Comparison of ENCODE assay signal across 1 cellular context in the genomic region with DNA sequence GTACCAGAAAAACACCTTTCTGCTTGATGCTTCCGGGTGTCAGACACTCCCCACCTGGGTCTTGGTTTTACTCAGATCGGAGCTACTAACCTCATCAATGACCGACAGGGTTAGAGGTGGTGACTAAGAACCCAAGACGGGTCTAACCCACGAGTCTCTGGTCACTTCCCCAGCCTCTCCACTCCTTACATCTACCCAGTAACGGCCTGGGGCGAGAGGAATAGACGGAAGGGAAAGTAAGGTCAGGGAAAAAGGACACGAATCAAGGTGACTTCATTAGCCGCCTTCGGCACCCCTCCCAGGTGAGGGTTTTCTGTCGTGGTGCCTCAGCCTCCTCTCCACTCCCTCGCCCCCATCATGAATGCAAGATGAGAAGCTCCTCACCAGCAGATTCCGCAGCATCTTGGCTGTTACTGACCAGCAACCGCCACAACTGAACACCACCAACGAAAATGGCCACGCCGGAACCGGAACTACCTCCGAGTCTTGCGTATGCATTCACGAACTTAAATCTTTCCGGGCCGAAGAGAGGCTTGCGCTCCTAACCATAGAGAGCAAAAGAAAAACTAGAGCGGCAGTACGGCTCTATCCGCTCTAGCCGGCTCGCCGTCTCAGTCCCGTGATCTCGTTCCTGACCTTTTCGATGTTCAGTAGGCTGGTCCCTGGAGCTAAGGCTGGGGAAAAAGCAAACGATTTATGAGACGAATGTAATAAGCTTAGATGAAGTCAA.
A peak's percentile ranks its signal among the peaks of the same experiment; 100 is the strongest.
TF ChIP-seq lines count a peak whose summit lies in the region.

A gene with protein sequence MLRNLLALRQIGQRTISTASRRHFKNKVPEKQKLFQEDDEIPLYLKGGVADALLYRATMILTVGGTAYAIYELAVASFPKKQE (minus strand): TSS at position 469 of the 730 bp plus-strand sequence. CDS start 67 bp downstream, at position 402.

TF ChIP-seq in HepG2, 621 proteins besides CTCF, POLR2A, EP300 and RAD21 (continued from another document and continues in another):
- TF ChIP-seq IRF2 (CRISPR knock-in tag; IDR thresholded peaks at IDR 0.05) (peak; percentile 96), ZNF878 (CRISPR knock-in tag; IDR thresholded peaks at IDR 0.05) (peak; percentile 80; the same call in 1 of the 2 replicates), SMAD9 (CRISPR knock-in tag; IDR thresholded peaks at IDR 0.05) (no peak), SIX4 (CRISPR knock-in tag; IDR thresholded peaks at IDR 0.05) (no peak), RBM39 (IDR thresholded peaks at IDR 0.05; ENCODE audit: low read depth, low read length, poor library complexity, severe bottlenecking) (peak; percentile 26), FOXP1 (IDR thresholded peaks at IDR 0.05) (no peak), FOXP1 (CRISPR knock-in tag; IDR thresholded peaks at IDR 0.05) (no peak), ZNF577 (CRISPR knock-in tag; IDR thresholded peaks at IDR 0.05; ENCODE audit: borderline replicate concordance, low read depth) (no peak), TCF12 (IDR thresholded peaks at IDR 0.05) (no peak), TCF12 (CRISPR knock-in tag; IDR thresholded peaks at IDR 0.05) (no peak), CREB1 (IDR thresholded peaks at IDR 0.05) (0 out of 2 replicates have a peak, but pooled peaks have one; percentile 26), CREB1 (CRISPR knock-in tag; IDR thresholded peaks at IDR 0.05) (peak; percentile 93), RARA (CRISPR knock-in tag; IDR thresholded peaks at IDR 0.05) (peak; percentile 59), REXO4 (CRISPR knock-in tag; IDR thresholded peaks at IDR 0.05; ENCODE audit: borderline replicate concordance) (no peak), ZSCAN25 (CRISPR knock-in tag; IDR thresholded peaks at IDR 0.05) (no peak; the same call in 1 of the 2 replicates), ZNF121 (CRISPR knock-in tag; IDR thresholded peaks at IDR 0.05) (no peak), ARNTL (CRISPR knock-in tag; IDR thresholded peaks at IDR 0.05) (no peak), KAT7 (CRISPR knock-in tag; IDR thresholded peaks at IDR 0.05; ENCODE audit: borderline replicate concordance) (peak; percentile 82), ZFP90 (CRISPR knock-in tag; IDR thresholded peaks at IDR 0.05; ENCODE audit: borderline replicate concordance) (no peak), U2AF2 (IDR thresholded peaks at IDR 0.05; ENCODE audit: low read depth, low read length) (no peak), EZH2 (conservative IDR thresholded peaks at IDR 0.05; ENCODE audit: low read depth, low read length) (no peak), SMARCC2 (IDR thresholded peaks at IDR 0.05) (no peak), ZNF724P (CRISPR knock-in tag; IDR thresholded peaks at IDR 0.05; ENCODE audit: borderline replicate concordance) (no peak), SIN3A (IDR thresholded peaks at IDR 0.05; ENCODE audit: borderline replicate concordance, low read depth, low read length) (peak; percentile 47; the same call in 1 of the 2 replicates), GATA4 (IDR thresholded peaks at IDR 0.05; ENCODE audit: borderline replicate concordance, low read depth) (peak; percentile 41; the same call in 1 of the 2 replicates)
- TF ChIP-seq, protein P1, sequence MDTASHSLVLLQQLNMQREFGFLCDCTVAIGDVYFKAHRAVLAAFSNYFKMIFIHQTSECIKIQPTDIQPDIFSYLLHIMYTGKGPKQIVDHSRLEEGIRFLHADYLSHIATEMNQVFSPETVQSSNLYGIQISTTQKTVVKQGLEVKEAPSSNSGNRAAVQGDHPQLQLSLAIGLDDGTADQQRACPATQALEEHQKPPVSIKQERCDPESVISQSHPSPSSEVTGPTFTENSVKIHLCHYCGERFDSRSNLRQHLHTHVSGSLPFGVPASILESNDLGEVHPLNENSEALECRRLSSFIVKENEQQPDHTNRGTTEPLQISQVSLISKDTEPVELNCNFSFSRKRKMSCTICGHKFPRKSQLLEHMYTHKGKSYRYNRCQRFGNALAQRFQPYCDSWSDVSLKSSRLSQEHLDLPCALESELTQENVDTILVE (CRISPR knock-in tag; IDR thresholded peaks at IDR 0.05): peak; percentile 89
- TF ChIP-seq, protein P2, sequence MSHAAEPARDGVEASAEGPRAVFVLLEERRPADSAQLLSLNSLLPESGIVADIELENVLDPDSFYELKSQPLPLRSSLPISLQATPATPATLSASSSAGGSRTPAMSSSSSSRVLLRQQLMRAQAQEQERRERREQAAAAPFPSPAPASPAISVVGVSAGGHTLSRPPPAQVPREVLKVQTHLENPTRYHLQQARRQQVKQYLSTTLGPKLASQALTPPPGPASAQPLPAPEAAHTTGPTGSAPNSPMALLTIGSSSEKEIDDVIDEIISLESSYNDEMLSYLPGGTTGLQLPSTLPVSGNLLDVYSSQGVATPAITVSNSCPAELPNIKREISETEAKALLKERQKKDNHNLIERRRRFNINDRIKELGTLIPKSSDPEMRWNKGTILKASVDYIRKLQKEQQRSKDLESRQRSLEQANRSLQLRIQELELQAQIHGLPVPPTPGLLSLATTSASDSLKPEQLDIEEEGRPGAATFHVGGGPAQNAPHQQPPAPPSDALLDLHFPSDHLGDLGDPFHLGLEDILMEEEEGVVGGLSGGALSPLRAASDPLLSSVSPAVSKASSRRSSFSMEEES (CRISPR knock-in tag; IDR thresholded peaks at IDR 0.05): peak; percentile 99
- TF ChIP-seq, protein P3, sequence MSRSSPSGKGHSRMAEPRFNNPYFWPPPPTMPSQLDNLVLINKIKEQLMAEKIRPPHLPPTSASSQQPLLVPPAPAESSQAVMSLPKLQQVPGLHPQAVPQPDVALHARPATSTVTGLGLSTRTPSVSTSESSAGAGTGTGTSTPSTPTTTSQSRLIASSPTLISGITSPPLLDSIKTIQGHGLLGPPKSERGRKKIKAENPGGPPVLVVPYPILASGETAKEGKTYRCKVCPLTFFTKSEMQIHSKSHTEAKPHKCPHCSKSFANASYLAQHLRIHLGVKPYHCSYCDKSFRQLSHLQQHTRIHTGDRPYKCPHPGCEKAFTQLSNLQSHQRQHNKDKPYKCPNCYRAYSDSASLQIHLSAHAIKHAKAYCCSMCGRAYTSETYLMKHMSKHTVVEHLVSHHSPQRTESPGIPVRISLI (CRISPR knock-in tag; IDR thresholded peaks at IDR 0.05; ENCODE audit: borderline replicate concordance): no peak
- TF ChIP-seq, protein P4, sequence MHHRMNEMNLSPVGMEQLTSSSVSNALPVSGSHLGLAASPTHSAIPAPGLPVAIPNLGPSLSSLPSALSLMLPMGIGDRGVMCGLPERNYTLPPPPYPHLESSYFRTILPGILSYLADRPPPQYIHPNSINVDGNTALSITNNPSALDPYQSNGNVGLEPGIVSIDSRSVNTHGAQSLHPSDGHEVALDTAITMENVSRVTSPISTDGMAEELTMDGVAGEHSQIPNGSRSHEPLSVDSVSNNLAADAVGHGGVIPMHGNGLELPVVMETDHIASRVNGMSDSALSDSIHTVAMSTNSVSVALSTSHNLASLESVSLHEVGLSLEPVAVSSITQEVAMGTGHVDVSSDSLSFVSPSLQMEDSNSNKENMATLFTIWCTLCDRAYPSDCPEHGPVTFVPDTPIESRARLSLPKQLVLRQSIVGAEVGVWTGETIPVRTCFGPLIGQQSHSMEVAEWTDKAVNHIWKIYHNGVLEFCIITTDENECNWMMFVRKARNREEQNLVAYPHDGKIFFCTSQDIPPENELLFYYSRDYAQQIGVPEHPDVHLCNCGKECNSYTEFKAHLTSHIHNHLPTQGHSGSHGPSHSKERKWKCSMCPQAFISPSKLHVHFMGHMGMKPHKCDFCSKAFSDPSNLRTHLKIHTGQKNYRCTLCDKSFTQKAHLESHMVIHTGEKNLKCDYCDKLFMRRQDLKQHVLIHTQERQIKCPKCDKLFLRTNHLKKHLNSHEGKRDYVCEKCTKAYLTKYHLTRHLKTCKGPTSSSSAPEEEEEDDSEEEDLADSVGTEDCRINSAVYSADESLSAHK (CRISPR knock-in tag; IDR thresholded peaks at IDR 0.05; ENCODE audit: borderline replicate concordance): no peak
- TF ChIP-seq, protein P5, sequence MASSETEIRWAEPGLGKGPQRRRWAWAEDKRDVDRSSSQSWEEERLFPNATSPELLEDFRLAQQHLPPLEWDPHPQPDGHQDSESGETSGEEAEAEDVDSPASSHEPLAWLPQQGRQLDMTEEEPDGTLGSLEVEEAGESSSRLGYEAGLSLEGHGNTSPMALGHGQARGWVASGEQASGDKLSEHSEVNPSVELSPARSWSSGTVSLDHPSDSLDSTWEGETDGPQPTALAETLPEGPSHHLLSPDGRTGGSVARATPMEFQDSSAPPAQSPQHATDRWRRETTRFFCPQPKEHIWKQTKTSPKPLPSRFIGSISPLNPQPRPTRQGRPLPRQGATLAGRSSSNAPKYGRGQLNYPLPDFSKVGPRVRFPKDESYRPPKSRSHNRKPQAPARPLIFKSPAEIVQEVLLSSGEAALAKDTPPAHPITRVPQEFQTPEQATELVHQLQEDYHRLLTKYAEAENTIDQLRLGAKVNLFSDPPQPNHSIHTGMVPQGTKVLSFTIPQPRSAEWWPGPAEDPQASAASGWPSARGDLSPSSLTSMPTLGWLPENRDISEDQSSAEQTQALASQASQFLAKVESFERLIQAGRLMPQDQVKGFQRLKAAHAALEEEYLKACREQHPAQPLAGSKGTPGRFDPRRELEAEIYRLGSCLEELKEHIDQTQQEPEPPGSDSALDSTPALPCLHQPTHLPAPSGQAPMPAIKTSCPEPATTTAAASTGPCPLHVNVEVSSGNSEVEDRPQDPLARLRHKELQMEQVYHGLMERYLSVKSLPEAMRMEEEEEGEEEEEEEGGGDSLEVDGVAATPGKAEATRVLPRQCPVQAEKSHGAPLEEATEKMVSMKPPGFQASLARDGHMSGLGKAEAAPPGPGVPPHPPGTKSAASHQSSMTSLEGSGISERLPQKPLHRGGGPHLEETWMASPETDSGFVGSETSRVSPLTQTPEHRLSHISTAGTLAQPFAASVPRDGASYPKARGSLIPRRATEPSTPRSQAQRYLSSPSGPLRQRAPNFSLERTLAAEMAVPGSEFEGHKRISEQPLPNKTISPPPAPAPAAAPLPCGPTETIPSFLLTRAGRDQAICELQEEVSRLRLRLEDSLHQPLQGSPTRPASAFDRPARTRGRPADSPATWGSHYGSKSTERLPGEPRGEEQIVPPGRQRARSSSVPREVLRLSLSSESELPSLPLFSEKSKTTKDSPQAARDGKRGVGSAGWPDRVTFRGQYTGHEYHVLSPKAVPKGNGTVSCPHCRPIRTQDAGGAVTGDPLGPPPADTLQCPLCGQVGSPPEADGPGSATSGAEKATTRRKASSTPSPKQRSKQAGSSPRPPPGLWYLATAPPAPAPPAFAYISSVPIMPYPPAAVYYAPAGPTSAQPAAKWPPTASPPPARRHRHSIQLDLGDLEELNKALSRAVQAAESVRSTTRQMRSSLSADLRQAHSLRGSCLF (CRISPR knock-in tag; IDR thresholded peaks at IDR 0.05; ENCODE audit: borderline replicate concordance): no peak
- TF ChIP-seq, protein P6, sequence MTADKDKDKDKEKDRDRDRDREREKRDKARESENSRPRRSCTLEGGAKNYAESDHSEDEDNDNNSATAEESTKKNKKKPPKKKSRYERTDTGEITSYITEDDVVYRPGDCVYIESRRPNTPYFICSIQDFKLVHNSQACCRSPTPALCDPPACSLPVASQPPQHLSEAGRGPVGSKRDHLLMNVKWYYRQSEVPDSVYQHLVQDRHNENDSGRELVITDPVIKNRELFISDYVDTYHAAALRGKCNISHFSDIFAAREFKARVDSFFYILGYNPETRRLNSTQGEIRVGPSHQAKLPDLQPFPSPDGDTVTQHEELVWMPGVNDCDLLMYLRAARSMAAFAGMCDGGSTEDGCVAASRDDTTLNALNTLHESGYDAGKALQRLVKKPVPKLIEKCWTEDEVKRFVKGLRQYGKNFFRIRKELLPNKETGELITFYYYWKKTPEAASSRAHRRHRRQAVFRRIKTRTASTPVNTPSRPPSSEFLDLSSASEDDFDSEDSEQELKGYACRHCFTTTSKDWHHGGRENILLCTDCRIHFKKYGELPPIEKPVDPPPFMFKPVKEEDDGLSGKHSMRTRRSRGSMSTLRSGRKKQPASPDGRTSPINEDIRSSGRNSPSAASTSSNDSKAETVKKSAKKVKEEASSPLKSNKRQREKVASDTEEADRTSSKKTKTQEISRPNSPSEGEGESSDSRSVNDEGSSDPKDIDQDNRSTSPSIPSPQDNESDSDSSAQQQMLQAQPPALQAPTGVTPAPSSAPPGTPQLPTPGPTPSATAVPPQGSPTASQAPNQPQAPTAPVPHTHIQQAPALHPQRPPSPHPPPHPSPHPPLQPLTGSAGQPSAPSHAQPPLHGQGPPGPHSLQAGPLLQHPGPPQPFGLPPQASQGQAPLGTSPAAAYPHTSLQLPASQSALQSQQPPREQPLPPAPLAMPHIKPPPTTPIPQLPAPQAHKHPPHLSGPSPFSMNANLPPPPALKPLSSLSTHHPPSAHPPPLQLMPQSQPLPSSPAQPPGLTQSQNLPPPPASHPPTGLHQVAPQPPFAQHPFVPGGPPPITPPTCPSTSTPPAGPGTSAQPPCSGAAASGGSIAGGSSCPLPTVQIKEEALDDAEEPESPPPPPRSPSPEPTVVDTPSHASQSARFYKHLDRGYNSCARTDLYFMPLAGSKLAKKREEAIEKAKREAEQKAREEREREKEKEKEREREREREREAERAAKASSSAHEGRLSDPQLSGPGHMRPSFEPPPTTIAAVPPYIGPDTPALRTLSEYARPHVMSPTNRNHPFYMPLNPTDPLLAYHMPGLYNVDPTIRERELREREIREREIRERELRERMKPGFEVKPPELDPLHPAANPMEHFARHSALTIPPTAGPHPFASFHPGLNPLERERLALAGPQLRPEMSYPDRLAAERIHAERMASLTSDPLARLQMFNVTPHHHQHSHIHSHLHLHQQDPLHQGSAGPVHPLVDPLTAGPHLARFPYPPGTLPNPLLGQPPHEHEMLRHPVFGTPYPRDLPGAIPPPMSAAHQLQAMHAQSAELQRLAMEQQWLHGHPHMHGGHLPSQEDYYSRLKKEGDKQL (CRISPR knock-in tag; IDR thresholded peaks at IDR 0.05; ENCODE audit: low read depth): 0 out of 2 replicates have a peak, but pooled peaks have one; percentile 24
- TF ChIP-seq, protein P7, sequence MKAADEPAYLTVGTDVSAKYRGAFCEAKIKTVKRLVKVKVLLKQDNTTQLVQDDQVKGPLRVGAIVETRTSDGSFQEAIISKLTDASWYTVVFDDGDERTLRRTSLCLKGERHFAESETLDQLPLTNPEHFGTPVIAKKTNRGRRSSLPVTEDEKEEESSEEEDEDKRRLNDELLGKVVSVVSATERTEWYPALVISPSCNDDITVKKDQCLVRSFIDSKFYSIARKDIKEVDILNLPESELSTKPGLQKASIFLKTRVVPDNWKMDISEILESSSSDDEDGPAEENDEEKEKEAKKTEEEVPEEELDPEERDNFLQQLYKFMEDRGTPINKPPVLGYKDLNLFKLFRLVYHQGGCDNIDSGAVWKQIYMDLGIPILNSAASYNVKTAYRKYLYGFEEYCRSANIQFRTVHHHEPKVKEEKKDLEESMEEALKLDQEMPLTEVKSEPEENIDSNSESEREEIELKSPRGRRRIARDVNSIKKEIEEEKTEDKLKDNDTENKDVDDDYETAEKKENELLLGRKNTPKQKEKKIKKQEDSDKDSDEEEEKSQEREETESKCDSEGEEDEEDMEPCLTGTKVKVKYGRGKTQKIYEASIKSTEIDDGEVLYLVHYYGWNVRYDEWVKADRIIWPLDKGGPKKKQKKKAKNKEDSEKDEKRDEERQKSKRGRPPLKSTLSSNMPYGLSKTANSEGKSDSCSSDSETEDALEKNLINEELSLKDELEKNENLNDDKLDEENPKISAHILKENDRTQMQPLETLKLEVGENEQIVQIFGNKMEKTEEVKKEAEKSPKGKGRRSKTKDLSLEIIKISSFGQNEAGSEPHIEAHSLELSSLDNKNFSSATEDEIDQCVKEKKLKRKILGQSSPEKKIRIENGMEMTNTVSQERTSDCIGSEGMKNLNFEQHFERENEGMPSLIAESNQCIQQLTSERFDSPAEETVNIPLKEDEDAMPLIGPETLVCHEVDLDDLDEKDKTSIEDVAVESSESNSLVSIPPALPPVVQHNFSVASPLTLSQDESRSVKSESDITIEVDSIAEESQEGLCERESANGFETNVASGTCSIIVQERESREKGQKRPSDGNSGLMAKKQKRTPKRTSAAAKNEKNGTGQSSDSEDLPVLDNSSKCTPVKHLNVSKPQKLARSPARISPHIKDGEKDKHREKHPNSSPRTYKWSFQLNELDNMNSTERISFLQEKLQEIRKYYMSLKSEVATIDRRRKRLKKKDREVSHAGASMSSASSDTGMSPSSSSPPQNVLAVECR (CRISPR knock-in tag; IDR thresholded peaks at IDR 0.05; ENCODE audit: borderline replicate concordance): peak; percentile 88
